30 cellular contexts compared by ENCODE assay signal in genomic region chr3:88084006-88084597, GRCh38.
"Had no signal": no experiment of that assay in that cellular context is flagged by ENCODE, and none has a peak within 500 bp of the region (broad histone marks: within the 10 kb centered on the region; RNA-seq: fewer than 3 reads in every experiment).

No MANE protein-coding gene starts in this region.

- DNase-seq: activated B cell treated with CpG ODN at 0.5 μM for 24 hours; activated CD4-positive, alpha-beta memory T cell treated with anti-CD3 and anti-CD28 coated beads, Interleukin-2, amount 10 ng/mL, durations not matched to agents 7 days and 5 days; activated CD4-positive, alpha-beta T cell treated with anti-CD3 and anti-CD28 coated beads for 1 hour; activated CD4-positive, alpha-beta T cell treated with anti-CD3 and anti-CD28 coated beads, Interleukin-2, amount 10 ng/mL, durations not matched to agents 7 days and 5 days; activated gamma-delta T cell; activated naive CD4-positive, alpha-beta T cell treated with anti-CD3 and anti-CD28 coated beads for 36 hours; activated naive CD8-positive, alpha-beta T cell treated with anti-CD3 and anti-CD28 coated beads, Interleukin-2, amount 10 ng/mL, durations not matched to agents 7 days and 5 days; activated T-cell treated with anti-CD3 and anti-CD28 coated beads for 4 hours; activated T-cell treated with anti-CD3 and anti-CD28 coated beads, Interleukin-2, amount 50 U/mL, for 48 hours; adrenal gland; anterior cingulate cortex; caudate nucleus; Kasumi-1; KBM-7; NCI-H1092 treated with DMSO at 0.1 percent for 48 hours; NCI-H1436; NCI-H1694 treated with DMSO at 0.1 percent for 48 hours; NCI-H2029 treated with DMSO at 0.1 percent for 48 hours; NCI-H345; NCI-H510A; NCI-H526 treated with DMSO at 0.1 percent for 48 hours; NCI-H82; OCI-M1; Right ventricle myocardium superior; RPMI8226; SJCRH30; SW 1271 had no signal

- H3K9me3 ChIP-seq: adrenal gland, SJCRH30 had no signal

- H3K4me3 ChIP-seq: adrenal gland, SJCRH30 had no signal

- H3K4me1 Mint-ChIP-seq: activated CD4-positive, alpha-beta memory T cell treated with anti-CD3 and anti-CD28 coated beads, Interleukin-2, amount 10 ng/mL, durations not matched to agents 7 days and 5 days; activated CD4-positive, alpha-beta T cell treated with anti-CD3 and anti-CD28 coated beads, Interleukin-2, amount 10 ng/mL, durations not matched to agents 7 days and 5 days had no signal

- H3K27ac Mint-ChIP-seq: activated B cell treated with CpG ODN at 0.5 μM for 24 hours; activated CD4-positive, alpha-beta memory T cell treated with anti-CD3 and anti-CD28 coated beads, Interleukin-2, amount 10 ng/mL, durations not matched to agents 7 days and 5 days; activated CD4-positive, alpha-beta T cell treated with anti-CD3 and anti-CD28 coated beads, Interleukin-2, amount 10 ng/mL, durations not matched to agents 7 days and 5 days; activated naive CD4-positive, alpha-beta T cell treated with anti-CD3 and anti-CD28 coated beads for 36 hours; activated naive CD8-positive, alpha-beta T cell treated with anti-CD3 and anti-CD28 coated beads, Interleukin-2, amount 10 ng/mL, durations not matched to agents 7 days and 5 days; activated T-helper 17 cell treated with anti-CD3 and anti-CD28 coated beads, Interleukin-2, amount 50 U/mL, for 72 hours had no signal

- H3K9me3 Mint-ChIP-seq: activated B cell treated with CpG ODN at 0.5 μM for 24 hours; activated naive CD4-positive, alpha-beta T cell treated with anti-CD3 and anti-CD28 coated beads for 36 hours; activated naive CD8-positive, alpha-beta T cell treated with anti-CD3 and anti-CD28 coated beads, Interleukin-2, amount 10 ng/mL, durations not matched to agents 7 days and 5 days; activated T-helper 17 cell treated with anti-CD3 and anti-CD28 coated beads, Interleukin-2, amount 50 U/mL, for 72 hours had no signal

- H3K27me3 Mint-ChIP-seq: activated B cell treated with CpG ODN at 0.5 μM for 24 hours; activated CD4-positive, alpha-beta memory T cell treated with anti-CD3 and anti-CD28 coated beads, Interleukin-2, amount 10 ng/mL, durations not matched to agents 7 days and 5 days; activated CD4-positive, alpha-beta T cell treated with anti-CD3 and anti-CD28 coated beads, Interleukin-2, amount 10 ng/mL, durations not matched to agents 7 days and 5 days; activated naive CD8-positive, alpha-beta T cell treated with anti-CD3 and anti-CD28 coated beads, Interleukin-2, amount 10 ng/mL, durations not matched to agents 7 days and 5 days; activated T-helper 17 cell treated with anti-CD3 and anti-CD28 coated beads, Interleukin-2, amount 50 U/mL, for 72 hours had no signal

- ATAC-seq: activated T-helper 17 cell treated with anti-CD3 and anti-CD28 coated beads, Interleukin-2, amount 50 U/mL, for 72 hours; Panc1; SK-N-SH treated with all-trans-retinoic acid at 6 μM for 48 hours had no signal

- H3K4me3 Mint-ChIP-seq: activated B cell treated with CpG ODN at 0.5 μM for 24 hours; activated CD4-positive, alpha-beta memory T cell treated with anti-CD3 and anti-CD28 coated beads, Interleukin-2, amount 10 ng/mL, durations not matched to agents 7 days and 5 days; activated CD4-positive, alpha-beta T cell treated with anti-CD3 and anti-CD28 coated beads, Interleukin-2, amount 10 ng/mL, durations not matched to agents 7 days and 5 days; activated naive CD4-positive, alpha-beta T cell treated with anti-CD3 and anti-CD28 coated beads for 36 hours; activated naive CD8-positive, alpha-beta T cell treated with anti-CD3 and anti-CD28 coated beads, Interleukin-2, amount 10 ng/mL, durations not matched to agents 7 days and 5 days; activated T-helper 17 cell treated with anti-CD3 and anti-CD28 coated beads, Interleukin-2, amount 50 U/mL, for 72 hours had no signal

- H3K27me3 ChIP-seq: adrenal gland, SJCRH30 had no signal

- H3K4me1 ChIP-seq: SJCRH30 had no signal

- H3K27ac ChIP-seq: adrenal gland, SJCRH30 had no signal
